ENCODE assay signal across 8 cellular contexts in the genomic region with DNA sequence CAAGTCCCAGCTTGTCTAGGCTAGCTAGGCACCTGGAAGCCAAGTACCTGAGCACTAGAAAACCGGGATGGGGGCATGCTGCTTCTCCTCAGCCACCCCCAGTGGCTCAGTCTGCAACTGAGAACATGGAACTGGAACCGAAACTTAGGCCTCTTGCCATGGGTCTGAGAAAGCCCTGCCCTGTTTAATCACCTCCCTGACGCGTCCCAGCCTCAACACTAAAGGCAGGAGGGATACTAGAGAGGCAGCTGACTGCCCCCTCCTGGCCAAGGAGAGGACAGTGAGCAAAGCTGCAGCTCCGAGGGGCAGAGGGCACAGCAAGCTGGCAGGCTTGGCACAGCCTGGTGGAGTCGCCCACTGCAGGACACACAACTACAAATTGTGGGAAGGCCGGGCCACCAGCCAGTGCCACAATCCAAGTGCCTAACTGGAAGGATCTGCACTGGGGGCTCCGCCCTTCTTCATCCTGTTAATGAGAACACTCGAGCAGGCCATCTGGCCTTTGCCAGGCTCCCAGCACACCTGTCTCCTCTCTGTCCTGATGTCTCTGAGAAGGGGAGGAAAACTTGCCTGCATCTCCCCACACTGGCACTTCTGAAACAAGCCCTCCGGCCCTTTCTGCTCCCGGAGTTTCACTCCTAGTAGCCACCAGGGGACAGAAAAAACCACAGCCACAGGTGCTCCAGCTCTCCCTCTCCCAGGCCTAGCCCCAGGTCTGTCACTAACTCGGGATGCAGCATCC. TPM values are rescaled to one million over a fixed set of nuclear protein-coding genes. Genes with fewer than 3 reads are reported as not detected.
DNase-seq lines count a peak whose midpoint lies in the region; ATAC-seq and TF ChIP-seq lines count a peak whose summit lies in the region.

No MANE protein-coding gene starts in this region.

- no peaks in the 10 kb centered on the region for H3K36me3 ChIP-seq in left ventricle myocardium inferior

- H3K27ac Mint-ChIP-seq in activated naive CD4-positive, alpha-beta T cell treated with anti-CD3 and anti-CD28 coated beads, Interleukin-2, amount 50 U/mL, for 72 hours = no peak overlapping the region

- H3K27ac ChIP-seq in left ventricle myocardium inferior (replicated peaks) = no peak overlapping the region

- DNase-seq in NCI-H748 (lab: John Stamatoyannopoulos, UW; ENCODE audit: unreplicated experiment) = peak; percentile 40
- no peak for DNase-seq in NCI-H748 treated with DMSO at 0.1 percent for 48 hours (lab: John Stamatoyannopoulos, UW)
- DNase-seq in NCI-H774 (lab: John Stamatoyannopoulos, UW) = peak; percentile 14
- peak in 1 of 2 donors; percentile 65 for DNase-seq in activated naive CD4-positive, alpha-beta T cell treated with anti-CD3 and anti-CD28 coated beads, Interleukin-2, amount 50 U/mL, for 72 hours (ENCODE audit: low spot score in 2 of 2)
- DNase-seq in left ventricle myocardium inferior = no peak
- DNase-seq in stimulated activated CD4-positive, alpha-beta T cell treated with anti-CD3 and anti-CD28 coated beads, Interleukin-15, amount 100 ng/mL, for 24 hours = peak; percentile 75

- peak; percentile 57 for TF ChIP-seq CTCF in left ventricle myocardium inferior (IDR thresholded peaks at IDR 0.05; ENCODE audit: borderline replicate concordance)

- H3K9me3 ChIP-seq in left ventricle myocardium inferior (replicated peaks) = no peaks in the 10 kb centered on the region

- peak; percentile 58 for ATAC-seq in HG02973 (IDR thresholded peaks at IDR 0.05; ENCODE audit: unreplicated experiment)
- peak; percentile 81 to 89 for ATAC-seq in activated naive CD4-positive, alpha-beta T cell treated with anti-CD3 and anti-CD28 coated beads, Interleukin-2, amount 50 U/mL, for 72 hours
- no peak for ATAC-seq in HG03460 (IDR thresholded peaks at IDR 0.05; ENCODE audit: unreplicated experiment)

- H3K4me1 ChIP-seq in left ventricle myocardium inferior = peaks cover 1% of the 10 kb centered on the region

- H3K27me3 ChIP-seq in left ventricle myocardium inferior (ENCODE audit: low read depth) = peaks cover 11% of the 10 kb centered on the region

- H3K36me3 Mint-ChIP-seq in activated naive CD4-positive, alpha-beta T cell treated with anti-CD3 and anti-CD28 coated beads, Interleukin-2, amount 50 U/mL, for 72 hours = no peaks in the 10 kb centered on the region

- no peak overlapping the region for H3K4me3 ChIP-seq in left ventricle myocardium inferior

- no peaks in the 10 kb centered on the region for H3K9me3 Mint-ChIP-seq in activated naive CD4-positive, alpha-beta T cell treated with anti-CD3 and anti-CD28 coated beads, Interleukin-2, amount 50 U/mL, for 72 hours

- intact Hi-C loops in left ventricle myocardium inferior (cut with micrococcal nuclease) = no loop called here

RNA-seq across cellular contexts. Expression of a gene that starts 53.7 kb away (rescaled TPM):
- total RNA-seq in activated naive CD4-positive, alpha-beta T cell treated with anti-CD3 and anti-CD28 coated beads, Interleukin-2, amount 50 U/mL, for 72 hours = 100 to 1,000 TPM in 1 of 2 donors, 10 to 100 TPM in 1; 57.3 to 131 TPM
- 90.0 TPM for total RNA-seq in left ventricle myocardium inferior

Comparison
In these comparisons a context has a peak if more than half of its experiments do, and no peak if none do; other contexts are left out.
1. DNase-seq: peak in NCI-H748 (single experiment), NCI-H774 (single experiment) and stimulated activated CD4-positive, alpha-beta T cell treated with anti-CD3 and anti-CD28 coated beads, Interleukin-15, amount 100 ng/mL, for 24 hours (single experiment); none in NCI-H748 treated with DMSO at 0.1 percent for 48 hours (single experiment) and left ventricle myocardium inferior (single experiment).